In genomic region chr10:21587391-21587790, GRCh38 we compare ENCODE assay signal across 23 cellular contexts.
"Had no signal": no experiment of that assay in that cellular context is flagged by ENCODE, and none has a peak within 500 bp of the region (broad histone marks: within the 10 kb centered on the region; RNA-seq: fewer than 3 reads in every experiment).

No MANE protein-coding gene starts in this region.

- H3K4me2 ChIP-seq: KMS-11, SK-N-SH had no signal

- ATAC-seq: Panc1, PC-3 had no signal

- H3K27ac ChIP-seq: HL-60, KMS-11, RWPE1 had no signal

- H3K9ac ChIP-seq: KMS-11, SK-N-SH had no signal

- FAIRE-seq: HTR-8/SVneo had no signal

- DNase-seq: Kasumi-1; MM.1S; NCI-H1092 treated with DMSO at 0.1 percent for 48 hours; NCI-H1436; NCI-H187; NCI-H2029; NCI-H2081 treated with DMSO at 0.1 percent for 48 hours; NCI-H2171; NCI-H446; NCI-H510A; NCI-H524 treated with DMSO at 0.1 percent for 48 hours; NCI-H69; NCI-H774; NK-92 treated with Interleukin-12 subunit alpha and Interleukin-12 subunit beta, amount 100 ng/mL, for 24 hours; PC-3; SHP77; SK-N-SH; SW 1271 had no signal

- H3K9me3 ChIP-seq: SK-N-SH had no signal
